14 cellular contexts compared by ENCODE assay signal in the genomic region with DNA sequence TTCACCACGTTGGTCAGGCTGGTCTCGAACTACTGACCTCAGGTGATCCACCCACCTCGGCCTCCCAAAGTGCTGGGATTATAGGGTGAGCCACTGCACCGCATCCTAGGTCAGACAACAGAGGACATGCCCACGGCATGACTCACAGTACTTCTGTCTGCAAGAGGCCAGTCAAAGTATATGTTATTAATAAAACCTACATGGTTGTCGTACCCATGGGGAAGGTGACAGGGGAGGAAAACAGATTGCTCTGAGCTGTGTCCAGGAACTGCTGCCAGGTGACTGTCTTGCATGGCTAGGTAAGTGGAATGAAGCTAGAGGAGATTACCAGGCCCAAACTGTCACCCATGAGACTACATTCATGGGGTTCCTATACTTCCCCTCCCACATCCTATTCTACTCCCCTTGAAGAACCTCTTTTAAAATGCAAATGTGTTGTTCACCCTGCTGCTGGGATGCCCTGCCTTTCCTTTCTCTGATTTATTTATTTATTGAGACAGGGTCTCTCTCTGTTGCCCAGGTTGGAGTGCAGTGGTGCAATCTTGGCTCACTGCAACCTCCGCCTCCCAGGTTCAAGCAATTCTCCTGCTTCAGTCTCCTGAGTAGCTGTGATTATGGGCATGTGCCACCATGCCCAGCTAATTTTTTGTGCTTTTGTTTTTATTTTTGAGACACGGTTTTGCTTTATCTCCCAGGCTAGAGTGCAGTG. TPM values are rescaled to one million over a fixed set of nuclear protein-coding genes. Genes with fewer than 3 reads are reported as not detected.
DNase-seq lines count a peak whose midpoint lies in the region; ATAC-seq and TF ChIP-seq lines count a peak whose summit lies in the region.
"Had no signal": no experiment of that assay in that cellular context is flagged by ENCODE, and none has a peak within 500 bp of the region (broad histone marks: within the 10 kb centered on the region; RNA-seq: fewer than 3 reads in every experiment).

No MANE protein-coding gene starts in this region.

- H3K4me1 Mint-ChIP-seq in mesothelial cell of epicardium: peaks cover 11% of the 10 kb centered on the region

- DNase-seq in DMS53 (lab: John Stamatoyannopoulos, UW) (peak; percentile 89), LoVo (ENCODE audit: low spot score) (peak; percentile 69), cerebellar cortex (ENCODE audit: low spot score) (peak; percentile 64), lung microvascular endothelial cell (ENCODE audit: low read depth in 2 of 2) (peak; percentile 23 to 59), mesothelial cell of epicardium (ENCODE audit: low spot score in 2 of 2, unreplicated experiment in 2 of 2) (no peak), T-helper 2 cell (no peak)
- no peak for DNase-seq in activated CD4-positive, alpha-beta T cell treated with anti-CD3 and anti-CD28 coated beads for 1 hour
- DNase-seq: Caco-2; hippocampal formation; Kasumi-1; NCI-H69; stimulated activated CD4-positive, alpha-beta T cell treated with anti-CD3 and anti-CD28 coated beads, Interleukin-2, amount 100 ng/mL, for 48 hours had no signal

- TF ChIP-seq CTCF in mesothelial cell of epicardium (IDR thresholded peaks at IDR 0.05; ENCODE audit: unreplicated experiment): no peak

- no peaks in the 10 kb centered on the region for H3K9me3 Mint-ChIP-seq in mesothelial cell of epicardium

- H3K36me3 Mint-ChIP-seq in mesothelial cell of epicardium: no peaks in the 10 kb centered on the region

- no peak overlapping the region for H3K4me3 Mint-ChIP-seq in mesothelial cell of epicardium

- no peaks in the 10 kb centered on the region for H3K27me3 Mint-ChIP-seq in mesothelial cell of epicardium (ENCODE audit: low read depth)

- no peak for ATAC-seq in HG03045 (IDR thresholded peaks at IDR 0.05; ENCODE audit: unreplicated experiment)

- no peak overlapping the region for H3K27ac Mint-ChIP-seq in mesothelial cell of epicardium

RNA-seq across cellular contexts. Expression of gene NLRX1, which starts 2.0 kb away (rescaled TPM):
- total RNA-seq in lung microvascular endothelial cell: 9.8 and 11.1 TPM in 2 replicates
- total RNA-seq in mesothelial cell of epicardium: 21.2 to 21.9 TPM (median 21.8 TPM) in 3 replicates

RNA-seq across cellular contexts. Expression of gene ABCG4, which starts 17.7 kb away (rescaled TPM):
- total RNA-seq in lung microvascular endothelial cell: 0.22 TPM in 1 of 2 replicates, not detected in the other
- 1.9 to 2.6 TPM (median 2.0 TPM) in 3 replicates for total RNA-seq in mesothelial cell of epicardium
- total RNA-seq: subcutaneous adipose tissue had no signal

RNA-seq across cellular contexts. Expression of gene NHERF4, which starts 18.8 kb away (rescaled TPM):
- total RNA-seq in lung microvascular endothelial cell (not detected in 2 replicates), mesothelial cell of epicardium (0.42 to 0.67 TPM (median 0.66 TPM) in 3 replicates)

RNA-seq across cellular contexts. Expression of gene CBL, which starts 39.6 kb away (rescaled TPM):
- 6.2 and 7.8 TPM in 2 replicates for total RNA-seq in lung microvascular endothelial cell
- 27.5 to 28.0 TPM (median 27.6 TPM) in 3 replicates for total RNA-seq in mesothelial cell of epicardium

RNA-seq across cellular contexts. Expression of gene HINFP, which starts 45.1 kb away (rescaled TPM):
- total RNA-seq in lung microvascular endothelial cell: 9.4 and 11.7 TPM in 2 replicates
- total RNA-seq in mesothelial cell of epicardium: 32.8 to 36.7 TPM (median 34.4 TPM) in 3 replicates

Comparison
In these comparisons a context has a peak if more than half of its experiments do, and no peak if none do; other contexts are left out.
1. DNase-seq: peak in DMS53 (single experiment), LoVo (single experiment), cerebellar cortex (single experiment) and lung microvascular endothelial cell (2 of 2); none in mesothelial cell of epicardium (0 of 2), T-helper 2 cell (0 of 5) and activated CD4-positive, alpha-beta T cell treated with anti-CD3 and anti-CD28 coated beads for 1 hour (single experiment).